20 cellular contexts compared by ENCODE assay signal in genomic region chr17:62794666-62794971, GRCh38. TPM values are rescaled to one million over a fixed set of nuclear protein-coding genes. Genes with fewer than 3 reads are reported as not detected.
DNase-seq lines count a peak whose midpoint lies in the region; ATAC-seq lines count a peak whose summit lies in the region.
"Had no signal": no experiment of that assay in that cellular context is flagged by ENCODE, and none has a peak within 500 bp of the region (broad histone marks: within the 10 kb centered on the region; RNA-seq: fewer than 3 reads in every experiment).

No MANE protein-coding gene starts in this region.

- POLR2A ChIA-PET in activated CD4-positive, alpha-beta T cell treated with anti-CD3 and anti-CD28 coated beads, Interleukin-2, amount 10 ng/mL, durations not matched to agents 7 days and 5 days (lab: Charles Lee), result no interaction called here
- POLR2A ChIA-PET in activated CD4-positive, alpha-beta T cell treated with anti-CD3 and anti-CD28 coated beads for 36 hours (lab: Charles Lee), result no interaction called here

- peaks cover 7% of the 10 kb centered on the region for H3K4me1 Mint-ChIP-seq in activated CD4-positive, alpha-beta T cell treated with anti-CD3 and anti-CD28 coated beads, Interleukin-2, amount 10 ng/mL, durations not matched to agents 7 days and 5 days
- peaks cover 9% of the 10 kb centered on the region for H3K4me1 Mint-ChIP-seq in activated CD4-positive, alpha-beta T cell treated with anti-CD3 and anti-CD28 coated beads for 36 hours
- peaks cover 13% of the 10 kb centered on the region for H3K4me1 Mint-ChIP-seq in activated naive CD8-positive, alpha-beta T cell treated with anti-CD3 and anti-CD28 coated beads for 36 hours
- H3K4me1 Mint-ChIP-seq in natural killer cell treated with Interleukin-12 subunit alpha and Interleukin-12 subunit beta and Interleukin-15 and Interleukin-18, amount 100 ng/mL, for 72 hours (ENCODE audit: low read depth in 2 of 2), result peaks cover 12 to 15% of the 10 kb centered on the region in 2 donors

- H3K36me3 Mint-ChIP-seq in activated CD4-positive, alpha-beta T cell treated with anti-CD3 and anti-CD28 coated beads, Interleukin-2, amount 10 ng/mL, durations not matched to agents 7 days and 5 days (ENCODE audit: low read depth), result peaks cover 5% of the 10 kb centered on the region
- no peaks in the 10 kb centered on the region for H3K36me3 Mint-ChIP-seq in activated CD4-positive, alpha-beta T cell treated with anti-CD3 and anti-CD28 coated beads for 36 hours (ENCODE audit: low read depth)
- H3K36me3 Mint-ChIP-seq in activated naive CD8-positive, alpha-beta T cell treated with anti-CD3 and anti-CD28 coated beads for 36 hours, result peaks cover 5% of the 10 kb centered on the region
- peaks cover 10% of the 10 kb centered on the region for H3K36me3 Mint-ChIP-seq in natural killer cell treated with Interleukin-12 subunit alpha and Interleukin-12 subunit beta and Interleukin-15 and Interleukin-18, amount 100 ng/mL, for 72 hours
- H3K36me3 Mint-ChIP-seq: mesothelial cell of epicardium had no signal

- CTCF ChIA-PET in activated CD4-positive, alpha-beta T cell treated with anti-CD3 and anti-CD28 coated beads, Interleukin-2, amount 10 ng/mL, durations not matched to agents 7 days and 5 days (lab: Charles Lee), result no interaction called here
- CTCF ChIA-PET in activated CD4-positive, alpha-beta T cell treated with anti-CD3 and anti-CD28 coated beads for 36 hours (lab: Charles Lee), result no interaction called here

- in situ Hi-C loops in KBM-7 (cut with MboI; ENCODE audit: low pct_unique_long_range_greater_than_20kb, low sequenced_read_pairs), result no loop called here

- H3K9me3 Mint-ChIP-seq in activated CD4-positive, alpha-beta T cell treated with anti-CD3 and anti-CD28 coated beads, Interleukin-2, amount 10 ng/mL, durations not matched to agents 7 days and 5 days, result peaks cover 5% of the 10 kb centered on the region
- no peaks in the 10 kb centered on the region for H3K9me3 Mint-ChIP-seq in activated CD4-positive, alpha-beta T cell treated with anti-CD3 and anti-CD28 coated beads for 36 hours (ENCODE audit: low read depth)
- peaks cover 7% of the 10 kb centered on the region for H3K9me3 Mint-ChIP-seq in activated naive CD8-positive, alpha-beta T cell treated with anti-CD3 and anti-CD28 coated beads for 36 hours
- peaks cover 7% of the 10 kb centered on the region for H3K9me3 Mint-ChIP-seq in natural killer cell treated with Interleukin-12 subunit alpha and Interleukin-12 subunit beta and Interleukin-15 and Interleukin-18, amount 100 ng/mL, for 72 hours

- H3K4me3 Mint-ChIP-seq in activated CD4-positive, alpha-beta T cell treated with anti-CD3 and anti-CD28 coated beads, Interleukin-2, amount 10 ng/mL, durations not matched to agents 7 days and 5 days, result peak overlapping the region; percentile 13
- no peak overlapping the region for H3K4me3 Mint-ChIP-seq in activated CD4-positive, alpha-beta T cell treated with anti-CD3 and anti-CD28 coated beads for 36 hours
- H3K4me3 Mint-ChIP-seq in activated naive CD8-positive, alpha-beta T cell treated with anti-CD3 and anti-CD28 coated beads for 36 hours, result peak overlapping the region; percentile 43
- peak overlapping the region; percentile 48 for H3K4me3 Mint-ChIP-seq in natural killer cell treated with Interleukin-12 subunit alpha and Interleukin-12 subunit beta and Interleukin-15 and Interleukin-18, amount 100 ng/mL, for 72 hours
- H3K4me3 Mint-ChIP-seq: mesothelial cell of epicardium had no signal

- no peak overlapping the region for H3K27ac Mint-ChIP-seq in activated CD4-positive, alpha-beta T cell treated with anti-CD3 and anti-CD28 coated beads, Interleukin-2, amount 10 ng/mL, durations not matched to agents 7 days and 5 days
- H3K27ac Mint-ChIP-seq in activated CD4-positive, alpha-beta T cell treated with anti-CD3 and anti-CD28 coated beads for 36 hours, result no peak overlapping the region
- peak overlapping the region; percentile 18 for H3K27ac Mint-ChIP-seq in activated naive CD8-positive, alpha-beta T cell treated with anti-CD3 and anti-CD28 coated beads for 36 hours
- peak overlapping the region in 1 of 2 donors; percentile 38 for H3K27ac Mint-ChIP-seq in natural killer cell treated with Interleukin-12 subunit alpha and Interleukin-12 subunit beta and Interleukin-15 and Interleukin-18, amount 100 ng/mL, for 72 hours
- H3K27ac Mint-ChIP-seq: mesothelial cell of epicardium had no signal

- H3K27me3 Mint-ChIP-seq in activated CD4-positive, alpha-beta T cell treated with anti-CD3 and anti-CD28 coated beads, Interleukin-2, amount 10 ng/mL, durations not matched to agents 7 days and 5 days, result peaks cover 16% of the 10 kb centered on the region
- peaks cover 38% of the 10 kb centered on the region for H3K27me3 Mint-ChIP-seq in activated CD4-positive, alpha-beta T cell treated with anti-CD3 and anti-CD28 coated beads for 36 hours
- H3K27me3 Mint-ChIP-seq in activated naive CD8-positive, alpha-beta T cell treated with anti-CD3 and anti-CD28 coated beads for 36 hours, result peaks cover 34% of the 10 kb centered on the region
- H3K27me3 Mint-ChIP-seq in natural killer cell treated with Interleukin-12 subunit alpha and Interleukin-12 subunit beta and Interleukin-15 and Interleukin-18, amount 100 ng/mL, for 72 hours, result peaks cover 14 to 28% of the 10 kb centered on the region in 2 donors

- DNase-seq in activated CD4-positive, alpha-beta T cell treated with anti-CD3 and anti-CD28 coated beads, Interleukin-2, amount 10 ng/mL, durations not matched to agents 7 days and 5 days, result no peak
- no peak for DNase-seq in activated CD4-positive, alpha-beta T cell treated with anti-CD3 and anti-CD28 coated beads for 36 hours
- peak; percentile 38 for DNase-seq in KBM-7
- no peak for DNase-seq in activated naive CD8-positive, alpha-beta T cell treated with anti-CD3 and anti-CD28 coated beads for 36 hours
- DNase-seq in natural killer cell treated with Interleukin-12 subunit alpha and Interleukin-12 subunit beta and Interleukin-15 and Interleukin-18, amount 100 ng/mL, for 72 hours (ENCODE audit: low spot score), result no peak
- DNase-seq in DMS153 (lab: John Stamatoyannopoulos, UW), result no peak
- DNase-seq in NCI-H524 (lab: John Stamatoyannopoulos, UW), result no peak
- no peak for DNase-seq in left ventricle myocardium superior
- DNase-seq: activated CD4-positive, CD25-positive, alpha-beta regulatory T cell treated with anti-CD3 and anti-CD28 coated beads, Interleukin-2, amount 50 U/mL, for 72 hours; dermis blood vessel endothelial cell; esophagus squamous epithelium; MV-4-11; NCI-H2107; NCI-H774; ovary; Peyer's patch; stimulated activated CD4-positive, alpha-beta T cell treated with anti-CD3 and anti-CD28 coated beads, Interleukin-4, amount 100 ng/mL, for 4 hours had no signal

- no peak for ATAC-seq in activated CD4-positive, alpha-beta T cell treated with anti-CD3 and anti-CD28 coated beads for 36 hours
- no peak for ATAC-seq in natural killer cell treated with Interleukin-12 subunit alpha and Interleukin-12 subunit beta and Interleukin-15 and Interleukin-18, amount 100 ng/mL, for 72 hours
- no peak for ATAC-seq in left ventricle myocardium superior

- intact Hi-C loops in activated CD4-positive, alpha-beta T cell treated with anti-CD3 and anti-CD28 coated beads for 36 hours (cut with DNase I, micrococcal nuclease), result no loop called here
- intact Hi-C loops in left ventricle myocardium superior (cut with micrococcal nuclease), result no loop called here

RNA-seq across cellular contexts. Expression of gene MARCHF10, which starts 13.5 kb away (rescaled TPM):
- not detected for total RNA-seq in activated CD4-positive, alpha-beta T cell treated with anti-CD3 and anti-CD28 coated beads, Interleukin-2, amount 10 ng/mL, durations not matched to agents 7 days and 5 days
- not detected for total RNA-seq in activated CD4-positive, alpha-beta T cell treated with anti-CD3 and anti-CD28 coated beads for 36 hours
- total RNA-seq in activated naive CD8-positive, alpha-beta T cell treated with anti-CD3 and anti-CD28 coated beads for 36 hours, result not detected
- not detected for total RNA-seq in natural killer cell treated with Interleukin-12 subunit alpha and Interleukin-12 subunit beta and Interleukin-15 and Interleukin-18, amount 100 ng/mL, for 72 hours
- not detected for total RNA-seq in left ventricle myocardium superior
- total RNA-seq: dermis blood vessel endothelial cell, esophagus squamous epithelium, G401, Peyer's patch, skeletal muscle tissue had no signal
